In genomic region chr7:100170111-100170897, GRCh38 we compare ENCODE assay signal across 1 cellular context.
TF ChIP-seq lines count a peak whose summit lies in the region.

No MANE protein-coding gene starts in this region.

TF ChIP-seq in GM23338, 12 proteins besides CTCF, POLR2A, EP300 and RAD21:
- no peak for TF ChIP-seq JUNB (IDR thresholded peaks at IDR 0.05; ENCODE audit: unreplicated experiment)
- no peak for TF ChIP-seq POLR2AphosphoS5 (IDR thresholded peaks at IDR 0.05; ENCODE audit: low read depth)
- no peak for TF ChIP-seq REST (IDR thresholded peaks at IDR 0.05; ENCODE audit: unreplicated experiment)
- TF ChIP-seq EZH2 (IDR thresholded peaks at IDR 0.05; ENCODE audit: low read depth, unreplicated experiment) = no peak
- TF ChIP-seq EZH2phosphoT487 (IDR thresholded peaks at IDR 0.05; ENCODE audit: unreplicated experiment) = no peak
- no peak for TF ChIP-seq ETS1 (IDR thresholded peaks at IDR 0.05)
- TF ChIP-seq ZNF331 (CRISPR knock-in tag; IDR thresholded peaks at IDR 0.05; ENCODE audit: low read depth) = no peak
- TF ChIP-seq ZNF114 (CRISPR knock-in tag; IDR thresholded peaks at IDR 0.05) = no peak
